In the genomic region with DNA sequence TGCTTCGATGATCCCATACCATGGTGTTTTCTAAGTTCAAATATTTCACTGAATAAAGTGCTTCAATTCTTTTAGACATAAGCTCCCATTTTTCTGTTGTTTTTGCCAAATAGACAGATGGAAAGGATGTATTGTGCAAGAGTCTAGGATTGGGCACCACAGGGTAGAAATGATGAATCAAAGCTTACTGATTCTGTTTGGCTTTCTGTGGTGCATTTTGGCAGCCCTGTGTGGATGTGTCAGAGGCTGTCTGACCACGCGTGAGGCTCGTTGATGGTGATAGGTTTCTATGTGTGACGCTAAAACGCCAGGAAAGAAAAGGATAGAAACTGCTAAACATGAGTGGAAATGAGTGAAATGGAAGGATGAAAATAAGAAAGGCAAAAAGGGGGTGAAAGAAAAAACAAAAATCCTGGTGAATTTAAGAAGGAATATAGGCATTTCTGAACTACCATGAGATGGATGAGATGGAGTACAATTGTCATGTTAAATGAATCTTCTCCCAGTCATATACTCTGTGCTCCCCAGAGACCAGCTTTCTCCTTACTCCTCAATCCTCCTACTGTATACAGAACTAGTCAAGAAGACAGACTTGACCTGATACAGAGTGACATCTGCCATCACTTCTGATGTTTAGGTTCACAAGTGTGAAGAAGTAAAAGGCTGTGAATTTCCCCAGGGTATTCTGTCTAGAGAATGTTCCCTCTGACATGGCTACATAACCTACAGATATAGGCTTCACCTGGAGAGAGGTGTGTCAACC, we compare ENCODE assay signal across 8 cellular contexts. TPM values are rescaled to one million over a fixed set of nuclear protein-coding genes. Genes with fewer than 3 reads are reported as not detected.
DNase-seq lines count a peak whose midpoint lies in the region; FAIRE-seq and TF ChIP-seq lines count a peak whose summit lies in the region.

No MANE protein-coding gene starts in this region.

- CTCF ChIA-PET in MCF 10A (lab: Yijun Ruan, JAX) = interaction anchor here (0.5 to 1.5 kb wide), 8 partner anchors 54 to 398 kb away, joined by 3 to 4 read pairs (median 3); no protein-coding TSS in a partner anchor

- peak overlapping the region; percentile 38 for H3K4me2 ChIP-seq in keratinocyte (ENCODE audit: control insufficient read depth, extremely low read depth, insufficient read depth, low read depth, low read length)

- peaks cover 26% of the 10 kb centered on the region for H3K4me1 Mint-ChIP-seq in MCF 10A (ENCODE audit: insufficient read depth, unreplicated experiment)

- H3K4me1 ChIP-seq in breast epithelium = no peaks in the 10 kb centered on the region
- peaks cover 22% of the 10 kb centered on the region for H3K4me1 ChIP-seq in keratinocyte (ENCODE audit: control insufficient read depth, extremely low read depth, insufficient read depth, low read length)
- peaks cover 0 to 22% (median 8%) of the 10 kb centered on the region in 6 donors for H3K4me1 ChIP-seq in spleen

- POLR2A ChIA-PET in MCF 10A (lab: Yijun Ruan, JAX) = interaction anchor here (0.7 to 2.8 kb wide), 5 partner anchors 9 to 192 kb away, joined by 3 to 22 read pairs (median 5); a partner anchor contains a TSS

- H2AFZ ChIP-seq in keratinocyte (ENCODE audit: control insufficient read depth, low read length) = no peak overlapping the region

- no peaks in the 10 kb centered on the region for H3K36me3 Mint-ChIP-seq in MCF 10A (ENCODE audit: insufficient read depth, unreplicated experiment)

- H3K9me3 Mint-ChIP-seq in MCF 10A (ENCODE audit: unreplicated experiment) = no peaks in the 10 kb centered on the region

- no peaks in the 10 kb centered on the region for H3K79me2 ChIP-seq in keratinocyte (ENCODE audit: control insufficient read depth, insufficient read depth, low read length)

- no peak overlapping the region for H3K9ac ChIP-seq in keratinocyte (ENCODE audit: control insufficient read depth, extremely low read depth, insufficient read depth, low read length)

- H3K36me3 ChIP-seq in breast epithelium (no peaks in the 10 kb centered on the region), keratinocyte (ENCODE audit: control insufficient read depth in 2 of 2, extremely low read depth in 1 of 2, insufficient read depth in 2 of 2, low read length in 2 of 2) (no peaks in the 10 kb centered on the region), spleen (no peaks in the 10 kb centered on the region)

- H3K27me3 ChIP-seq in breast epithelium = no peaks in the 10 kb centered on the region
- H3K27me3 ChIP-seq in keratinocyte (ENCODE audit: control insufficient read depth, extremely low read depth, insufficient read depth, low read length) = no peaks in the 10 kb centered on the region
- no peaks in the 10 kb centered on the region for H3K27me3 ChIP-seq in spleen (replicated peaks in 1 of 7)

- WGBS in spleen, 5 donors = 80 to 88% (median 85%) methylated on average over 6 of the region's 6 CpGs

- peak; percentile 92 for DNase-seq in MCF 10A (ENCODE audit: unreplicated experiment)
- no peak for DNase-seq in breast epithelium (ENCODE audit: low spot score in 2 of 2)
- peak; percentile 66 for DNase-seq in activated T-cell treated with anti-CD3 and anti-CD28 coated beads, Interleukin-2, amount 50 U/mL, for 48 hours
- peak; percentile 15 for DNase-seq in keratinocyte (ENCODE audit: low read depth, low spot score)
- peak; percentile 35 for DNase-seq in urothelium cell line (ENCODE audit: low spot score)
- no peak for DNase-seq in AML-193 (lab: John Stamatoyannopoulos, UW)
- DNase-seq in NCI-H748 treated with DMSO at 0.1 percent for 48 hours (lab: John Stamatoyannopoulos, UW) = no peak
- no peak for DNase-seq in spleen

- no peaks in the 10 kb centered on the region for H3K27me3 Mint-ChIP-seq in MCF 10A (ENCODE audit: insufficient read depth, unreplicated experiment)

- BruUV-seq in MCF 10A (replicated peaks; lab: Mats Ljungman, UMichigan) = no TSS peak

- intact Hi-C loops in MCF 10A (cut with micrococcal nuclease) = loop anchor here (2.0 kb wide), 1 partner anchor 52 kb away; no protein-coding TSS in a partner anchor
- intact Hi-C loops in breast epithelium (cut with DNase I; ENCODE audit: low total_unique reads) = no loop called here
- intact Hi-C loops in spleen (cut with DNase I; ENCODE audit: low total_unique reads) = no loop called here

- no peak for TF ChIP-seq POLR2A in breast epithelium (IDR thresholded peaks at IDR 0.05)
- TF ChIP-seq POLR2A in spleen (IDR thresholded peaks at IDR 0.05) = no peak

- H3K4me3 ChIP-seq in breast epithelium (no peak overlapping the region), keratinocyte (ENCODE audit: control insufficient read depth in 2 of 3, extremely low read depth in 1 of 3, insufficient read depth in 2 of 3, low read depth in 1 of 3, low read length in 3 of 3) (no peak overlapping the region), spleen (no peak overlapping the region)

- peak overlapping the region; percentile 80 for H3K27ac Mint-ChIP-seq in MCF 10A (ENCODE audit: low read depth, unreplicated experiment)

- no peaks in the 10 kb centered on the region for H4K20me1 ChIP-seq in keratinocyte (ENCODE audit: control insufficient read depth, extremely low read depth, insufficient read depth, low read length)

- H3K27ac ChIP-seq in breast epithelium (no peak overlapping the region), keratinocyte (ENCODE audit: control insufficient read depth, insufficient read depth, low read length) (no peak overlapping the region), spleen (no peak overlapping the region)

- H3K9me3 ChIP-seq in breast epithelium (no peaks in the 10 kb centered on the region), keratinocyte (ENCODE audit: control insufficient read depth, low read depth, low read length) (no peaks in the 10 kb centered on the region), spleen (no peaks in the 10 kb centered on the region)

- dilution Hi-C loops in keratinocyte (cut with MboI; ENCODE audit: extremely low pct_ligation_motif_present, low sequenced_read_pairs) = no loop called here

- FAIRE-seq in keratinocyte (lab: Jason Lieb, UNC) = peak; percentile 41
- FAIRE-seq in urothelium cell line (lab: Jason Lieb, UNC) = no peak

- H3K9me1 ChIP-seq in keratinocyte (ENCODE audit: control insufficient read depth, extremely low read depth, insufficient read depth, low read length) = peaks cover 4% of the 10 kb centered on the region

- TF ChIP-seq CTCF in MCF 10A (IDR thresholded peaks at IDR 0.05; ENCODE audit: unreplicated experiment) (no peak), breast epithelium (IDR thresholded peaks at IDR 0.05) (no peak), keratinocyte (optimal IDR thresholded peaks at IDR 0.05 in 1 of 3, IDR thresholded peaks at IDR 0.05 in 1 of 3, conservative IDR thresholded peaks at IDR 0.05 in 1 of 3; ENCODE audit: extremely low read depth in 1 of 3, insufficient read depth in 2 of 3, low read length in 3 of 3) (no peak), spleen (IDR thresholded peaks at IDR 0.05 in 8 of 11, conservative IDR thresholded peaks at IDR 0.05 in 3 of 11) (no peak)

- peak overlapping the region; percentile 34 for H3K4me3 Mint-ChIP-seq in MCF 10A (ENCODE audit: unreplicated experiment)

RNA-seq across cellular contexts. Expression of a gene that starts 54.4 kb away (rescaled TPM):
- total RNA-seq in MCF 10A (2022) (51.3 and 65.7 TPM in 2 replicates), breast epithelium (10 to 100 TPM; 31.5 to 83.1 (median 52.1) TPM), spleen (10 to 100 TPM; 33.5 to 87.3 (median 60.3) TPM)
- polyA plus RNA-seq in keratinocyte (12.6 to 13.8 TPM (median 12.9 TPM) in 3 replicates), spleen (10 to 100 TPM in 1 of 3 donors, 1 to 10 TPM in 2; 9.0 to 12.1 (median 9.8) TPM)
- polyA plus RNA-seq in keratinocyte (2011; ENCODE audit: low read depth) = 13.3 TPM
- polyA plus RNA-seq in keratinocyte (2011; cell fraction: cytosol; rRNA removed) = 15.0 and 17.8 TPM in 2 replicates
- polyA plus RNA-seq in keratinocyte (2011; cell fraction: nucleus; rRNA removed) = 13.0 and 14.4 TPM in 2 replicates
- 17.4 and 28.5 TPM in 2 replicates for polyA plus RNA-seq in keratinocyte (2012; ENCODE audit: low replicate concordance)
- 16.8 to 45.6 TPM (median 19.3 TPM) in 3 replicates for polyA minus RNA-seq in keratinocyte
- 14.6 TPM for polyA minus RNA-seq in keratinocyte (2011; cell fraction: cytosol; rRNA and poly(A)+ RNA removed)
- 9.7 and 15.7 TPM in 2 replicates for polyA minus RNA-seq in keratinocyte (2011; cell fraction: nucleus; rRNA and poly(A)+ RNA removed)

Comparison
In these comparisons a context has a peak if more than half of its experiments do, and no peak if none do; other contexts are left out.
1. DNase-seq: peak in MCF 10A (single experiment), activated T-cell treated with anti-CD3 and anti-CD28 coated beads, Interleukin-2, amount 50 U/mL, for 48 hours (2 of 2), keratinocyte (single experiment) and urothelium cell line (single experiment); none in breast epithelium (0 of 2), AML-193 (0 of 2), NCI-H748 treated with DMSO at 0.1 percent for 48 hours (single experiment) and spleen (single experiment).